8 cellular contexts compared by ENCODE assay signal in the genomic region with DNA sequence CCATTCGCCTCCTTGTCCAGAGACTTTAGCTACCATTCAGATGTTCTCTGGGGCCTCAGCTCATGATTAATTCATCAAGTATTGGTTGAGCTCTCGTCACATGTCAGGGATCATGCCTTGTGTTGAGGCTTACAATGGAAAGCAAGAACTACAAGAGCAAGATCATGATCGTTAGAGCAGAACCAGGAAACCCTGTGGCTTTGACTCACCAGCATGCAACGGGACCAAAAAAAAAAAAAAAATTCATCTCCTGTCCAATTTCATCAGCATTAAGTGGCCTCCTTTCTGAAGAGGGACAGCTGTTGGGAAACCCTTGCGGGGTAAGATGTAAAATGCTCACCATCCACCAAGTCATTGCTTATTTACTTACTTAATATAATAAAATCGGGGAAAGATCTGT. TPM values are rescaled to one million over a fixed set of nuclear protein-coding genes. Genes with fewer than 3 reads are reported as not detected.
A peak's percentile ranks its signal among the peaks of the same experiment; 100 is the strongest.
DNase-seq lines count a peak whose midpoint lies in the region; ATAC-seq and TF ChIP-seq lines count a peak whose summit lies in the region.

No MANE protein-coding gene starts in this region.

- H3K4me1 ChIP-seq in testis = no peaks in the 10 kb centered on the region

- intact Hi-C loops in testis (cut with DNase I; ENCODE audit: low total_unique reads) = no loop called here

- H3K27ac ChIP-seq in testis = no peak overlapping the region

- H3K27me3 ChIP-seq in BJ (ENCODE audit: control insufficient read depth, insufficient read depth, low read length) (no peaks in the 10 kb centered on the region), testis (no peaks in the 10 kb centered on the region)

- CTCF ChIA-PET in BJ (lab: Yijun Ruan, JAX) (interaction anchor here (0.8 to 5.2 kb wide), 7 partner anchors 14 to 66 kb away, joined by 3 to 37 read pairs (median 4); no protein-coding TSS in a partner anchor), HEK293T (lab: Yijun Ruan, JAX) (interaction anchor here (0.6 kb wide), 1 partner anchor 569 kb away, joined by 4 read pairs; no protein-coding TSS in a partner anchor)

- TF ChIP-seq CTCF in BJ (IDR thresholded peaks at IDR 0.05; ENCODE audit: insufficient read depth, low read depth, low read length) (no peak), fibroblast of pulmonary artery (IDR thresholded peaks at IDR 0.05; ENCODE audit: low read length, missing control alignments) (no peak), testis (IDR thresholded peaks at IDR 0.05) (no peak)

- POLR2A ChIA-PET in BJ (lab: Charles Lee) (no interaction called here), HEK293T (lab: Yijun Ruan, JAX) (no interaction called here)

- no peak for TF ChIP-seq POLR2A in testis (IDR thresholded peaks at IDR 0.05)

- H3K4me3 ChIP-seq in BJ (ENCODE audit: low read depth, low read length) (no peak overlapping the region), fibroblast of pulmonary artery (replicated peaks; ENCODE audit: low read depth, low read length) (no peak overlapping the region), testis (no peak overlapping the region)

- no peaks in the 10 kb centered on the region for H3K9me3 ChIP-seq in testis

- ATAC-seq in GM19463 (IDR thresholded peaks at IDR 0.05; ENCODE audit: unreplicated experiment) = peak; percentile 74

- WGBS in testis, 2 donors = 88 to 91% methylated on average over 6 of the region's 6 CpGs

- H3K36me3 ChIP-seq in BJ (ENCODE audit: control insufficient read depth, insufficient read depth, low read length) (no peaks in the 10 kb centered on the region), testis (ENCODE audit: low read depth, missing control alignments) (no peaks in the 10 kb centered on the region)

- peak; percentile 59 for DNase-seq in BJ (ENCODE audit: low read depth)
- peak; percentile 98 for DNase-seq in LHCN-M2 (ENCODE audit: low read depth)
- DNase-seq in fibroblast of pulmonary artery (ENCODE audit: low read depth) = peak; percentile 94
- DNase-seq in testis = no peak
- no peak for DNase-seq in epidermal melanocyte (ENCODE audit: insufficient read length, low spot score)
- DNase-seq in NCI-H2107 treated with DMSO at 0.1 percent for 48 hours (lab: John Stamatoyannopoulos, UW; ENCODE audit: unreplicated experiment) = no peak
- no peak for DNase-seq in HEK293T (ENCODE audit: extremely low spot score)

TF ChIP-seq in HEK293T, 16 proteins besides CTCF, POLR2A, EP300 and RAD21:
- TF ChIP-seq BHLHE40 (IDR thresholded peaks at IDR 0.05; ENCODE audit: borderline replicate concordance) = no peak
- TF ChIP-seq HDGF (IDR thresholded peaks at IDR 0.05; ENCODE audit: borderline replicate concordance) = no peak
- no peak for TF ChIP-seq ARNT (IDR thresholded peaks at IDR 0.05)
- TF ChIP-seq ELF4 (IDR thresholded peaks at IDR 0.05) = no peak
- no peak for TF ChIP-seq SP1 (IDR thresholded peaks at IDR 0.05)
- TF ChIP-seq, protein P1, sequence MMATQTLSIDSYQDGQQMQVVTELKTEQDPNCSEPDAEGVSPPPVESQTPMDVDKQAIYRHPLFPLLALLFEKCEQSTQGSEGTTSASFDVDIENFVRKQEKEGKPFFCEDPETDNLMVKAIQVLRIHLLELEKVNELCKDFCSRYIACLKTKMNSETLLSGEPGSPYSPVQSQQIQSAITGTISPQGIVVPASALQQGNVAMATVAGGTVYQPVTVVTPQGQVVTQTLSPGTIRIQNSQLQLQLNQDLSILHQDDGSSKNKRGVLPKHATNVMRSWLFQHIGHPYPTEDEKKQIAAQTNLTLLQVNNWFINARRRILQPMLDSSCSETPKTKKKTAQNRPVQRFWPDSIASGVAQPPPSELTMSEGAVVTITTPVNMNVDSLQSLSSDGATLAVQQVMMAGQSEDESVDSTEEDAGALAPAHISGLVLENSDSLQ (IDR thresholded peaks at IDR 0.05) = no peak
- TF ChIP-seq NFRKB (IDR thresholded peaks at IDR 0.05) = no peak
- TF ChIP-seq FOXM1 (IDR thresholded peaks at IDR 0.05; ENCODE audit: borderline replicate concordance) = no peak
- TF ChIP-seq FOXK2 (IDR thresholded peaks at IDR 0.05) = no peak
- TF ChIP-seq TARDBP (IDR thresholded peaks at IDR 0.05) = no peak
- no peak for TF ChIP-seq L3MBTL2 (conservative IDR thresholded peaks at IDR 0.05)

RNA-seq across cellular contexts. Expression of a gene that starts 12.1 kb away (rescaled TPM):
- polyA plus RNA-seq in BJ (2011; rRNA removed) (39.6 and 55.1 TPM in 2 replicates), testis (ENCODE audit: insufficient read depth, low read depth, low replicate concordance) (53.6 TPM)
- 112 and 149 TPM in 2 replicates for polyA minus RNA-seq in BJ (2011; rRNA and poly(A)+ RNA removed)
- total RNA-seq in LHCN-M2 (2014; rRNA removed) (70.6 and 71.6 TPM in 2 replicates), testis (100 to 1,000 TPM; 101 to 108 TPM)
- 35.4 TPM for polyA plus RNA-seq in LHCN-M2 (2012)

RNA-seq across cellular contexts. Expression of a gene that starts 39.4 kb away (rescaled TPM):
- polyA plus RNA-seq in BJ (2011; rRNA removed) (33.2 and 43.7 TPM in 2 replicates), testis (ENCODE audit: insufficient read depth, low read depth, low replicate concordance) (75.1 TPM)
- 43.2 and 54.3 TPM in 2 replicates for polyA minus RNA-seq in BJ (2011; rRNA and poly(A)+ RNA removed)
- total RNA-seq in LHCN-M2 (2014; rRNA removed) (40.7 and 45.5 TPM in 2 replicates), testis (100 to 1,000 TPM; 113 to 129 TPM)
- polyA plus RNA-seq in LHCN-M2 (2012) = 21.0 TPM

Comparison
In these comparisons a context has a peak if more than half of its experiments do, and no peak if none do; other contexts are left out.
1. DNase-seq: peak in BJ (single experiment), LHCN-M2 (single experiment) and fibroblast of pulmonary artery (single experiment); none in testis (single experiment), epidermal melanocyte (single experiment), NCI-H2107 treated with DMSO at 0.1 percent for 48 hours (single experiment) and HEK293T (single experiment).